Comparison of ENCODE assay signal across 9 cellular contexts in the genomic region with DNA sequence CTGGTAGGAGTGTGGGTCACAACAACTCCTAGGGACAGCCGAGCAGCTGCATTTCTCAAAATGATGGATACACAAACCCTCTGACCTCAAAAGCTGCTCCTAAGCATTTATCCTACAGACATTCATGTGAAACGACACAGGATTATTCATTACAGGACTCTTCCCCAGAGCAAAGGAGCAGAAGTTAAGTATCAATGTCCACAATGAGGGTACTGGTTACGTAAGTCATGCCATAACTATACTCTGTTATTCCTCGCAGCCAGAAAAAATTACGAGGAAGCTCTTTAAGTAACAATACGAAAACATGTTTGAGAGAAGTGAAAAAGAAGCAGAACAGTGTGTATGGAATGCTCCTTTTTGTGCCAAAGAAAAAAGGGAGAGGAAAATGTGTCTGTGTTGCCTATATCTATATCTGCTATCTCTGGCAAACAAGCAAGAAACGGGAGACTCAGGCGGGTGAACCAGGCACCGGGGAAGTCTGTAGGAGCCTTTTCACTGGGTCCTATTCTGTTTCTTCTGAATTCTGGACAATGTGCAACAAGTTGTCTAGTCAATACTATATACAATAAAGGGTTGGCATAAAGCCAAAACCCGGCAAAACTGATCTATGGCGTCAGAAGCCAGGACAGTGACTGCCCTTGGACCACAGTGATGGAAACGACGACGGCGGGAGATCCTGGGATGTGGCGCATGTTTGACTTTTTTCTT. TPM values are rescaled to one million over a fixed set of nuclear protein-coding genes. Genes with fewer than 3 reads are reported as not detected.
DNase-seq lines count a peak whose midpoint lies in the region; FAIRE-seq and TF ChIP-seq lines count a peak whose summit lies in the region.
"Had no signal": no experiment of that assay in that cellular context is flagged by ENCODE, and none has a peak within 500 bp of the region (broad histone marks: within the 10 kb centered on the region; RNA-seq: fewer than 3 reads in every experiment).

No MANE protein-coding gene starts in this region.

- H3K4me3 Mint-ChIP-seq in IgD-negative memory B cell (peak overlapping the region; percentile 55 to 98 (median 85)), MCF 10A (ENCODE audit: unreplicated experiment) (peak overlapping the region; percentile 97)

- DNase-seq in AG10803 (ENCODE audit: low read depth) (no peak), MCF 10A (ENCODE audit: unreplicated experiment) (no peak), NCI-H526 (lab: John Stamatoyannopoulos, UW) (no peak), DMS153 treated with DMSO at 0.1 percent for 48 hours (lab: John Stamatoyannopoulos, UW; ENCODE audit: unreplicated experiment) (no peak), frontal cortex (ENCODE audit: low spot score in 2 of 2) (no peak)
- no peak for DNase-seq in stimulated activated CD4-positive, alpha-beta T cell treated with anti-CD3 and anti-CD28 coated beads, Interleukin-12 subunit alpha, Interleukin-12 subunit beta, amount 100 ng/mL, for 4 hours

- TF ChIP-seq CTCF in AG10803 (conservative IDR thresholded peaks at IDR 0.05; ENCODE audit: low read length) (no peak), MCF 10A (IDR thresholded peaks at IDR 0.05; ENCODE audit: unreplicated experiment) (no peak)

- no peak overlapping the region for H3K9ac ChIP-seq in mucosa of rectum (ENCODE audit: low read depth in 1 of 2, low read length in 2 of 2)

- H3K4me1 Mint-ChIP-seq in IgD-negative memory B cell (peaks cover 10 to 17% (median 15%) of the 10 kb centered on the region in 3 donors), MCF 10A (ENCODE audit: insufficient read depth, unreplicated experiment) (peaks cover 17% of the 10 kb centered on the region)

- peaks cover 0 to 5% of the 10 kb centered on the region in 2 donors for H3K36me3 ChIP-seq in mucosa of rectum (ENCODE audit: control insufficient read depth in 2 of 2, insufficient read depth in 2 of 2, low read length in 2 of 2)

- TSS peak; percentile 61 for BruUV-seq in MCF 10A (replicated peaks; lab: Mats Ljungman, UMichigan)

- FAIRE-seq in frontal cortex (lab: Jason Lieb, UNC): no peak
- FAIRE-seq: endometrium had no signal

- peak overlapping the region; percentile 25 to 84 for H3K27ac ChIP-seq in mucosa of rectum (ENCODE audit: low read depth in 2 of 2, low read length in 2 of 2)

- no peaks in the 10 kb centered on the region for H3K9me3 ChIP-seq in mucosa of rectum (ENCODE audit: control insufficient read depth in 2 of 2, low read length in 2 of 2)

- POLR2A ChIA-PET in MCF 10A (lab: Yijun Ruan, JAX): interaction anchor here (0.6 to 1.6 kb wide), 5 partner anchors 13 to 72 kb away, joined by 3 to 4 read pairs (median 3); a partner anchor contains a TSS

- peaks cover 2% of the 10 kb centered on the region for H3K36me3 Mint-ChIP-seq in IgD-negative memory B cell
- peaks cover 16% of the 10 kb centered on the region for H3K36me3 Mint-ChIP-seq in MCF 10A (ENCODE audit: insufficient read depth, unreplicated experiment)

- peaks cover 0 to 2% of the 10 kb centered on the region in 2 donors for H3K27me3 ChIP-seq in mucosa of rectum (ENCODE audit: control insufficient read depth in 2 of 2, insufficient read depth in 2 of 2, low read length in 2 of 2)

- H3K27ac Mint-ChIP-seq in IgD-negative memory B cell (peak overlapping the region in 1 of 3 donors; percentile 49), MCF 10A (ENCODE audit: low read depth, unreplicated experiment) (peak overlapping the region; percentile 83)

- H3K4me3 ChIP-seq in AG10803 (ENCODE audit: low read length): peak overlapping the region; percentile 99
- H3K4me3 ChIP-seq in mucosa of rectum (ENCODE audit: low read length in 2 of 2): peak overlapping the region; percentile 78 to 90

- CTCF ChIA-PET in MCF 10A (lab: Yijun Ruan, JAX): interaction anchor here (0.5 to 1.7 kb wide), 4 partner anchors 7 to 610 kb away, joined by 3 to 12 read pairs (median 4); no protein-coding TSS in a partner anchor

- intact Hi-C loops in MCF 10A (cut with micrococcal nuclease): no loop called here

- H3K27me3 Mint-ChIP-seq in IgD-negative memory B cell (no peaks in the 10 kb centered on the region), MCF 10A (ENCODE audit: insufficient read depth, unreplicated experiment) (no peaks in the 10 kb centered on the region)

- no peaks in the 10 kb centered on the region for H3K9me3 Mint-ChIP-seq in IgD-negative memory B cell
- no peaks in the 10 kb centered on the region for H3K9me3 Mint-ChIP-seq in MCF 10A (ENCODE audit: unreplicated experiment)

- H3K4me1 ChIP-seq in mucosa of rectum (ENCODE audit: control insufficient read depth in 2 of 2, insufficient read depth in 2 of 2, low read length in 2 of 2): peaks cover 7 to 12% of the 10 kb centered on the region in 2 donors

RNA-seq across cellular contexts. Expression of a gene that starts 1.3 kb away (rescaled TPM):
- 40.0 TPM for polyA plus RNA-seq in IgD-negative memory B cell
- total RNA-seq in MCF 10A (2022) (34.3 and 59.9 TPM in 2 replicates), frontal cortex (12.2 TPM)

RNA-seq across cellular contexts. Expression of a gene that starts 4.4 kb away (rescaled TPM):
- polyA plus RNA-seq in IgD-negative memory B cell: not detected
- total RNA-seq in MCF 10A (2022) (0.23 and 0.32 TPM in 2 replicates), frontal cortex (not detected)

RNA-seq across cellular contexts. Expression of a gene that starts 16.3 kb away (rescaled TPM):
- polyA plus RNA-seq in IgD-negative memory B cell: 0.34 TPM
- total RNA-seq in MCF 10A (2022) (6.2 and 12.1 TPM in 2 replicates), frontal cortex (0.41 TPM)

RNA-seq across cellular contexts. Expression of a gene that starts 17.0 kb away (rescaled TPM):
- not detected for polyA plus RNA-seq in IgD-negative memory B cell
- total RNA-seq in MCF 10A (2022): not detected in 2 replicates
- total RNA-seq in frontal cortex: 4.5 TPM

RNA-seq across cellular contexts. Expression of a gene that starts 24.9 kb away (rescaled TPM):
- polyA plus RNA-seq in IgD-negative memory B cell: 6.1 TPM
- 16.6 and 22.8 TPM in 2 replicates for total RNA-seq in MCF 10A (2022)
- 18.8 TPM for total RNA-seq in frontal cortex
